ENCODE assay signal across 1 cellular context in the genomic region with DNA sequence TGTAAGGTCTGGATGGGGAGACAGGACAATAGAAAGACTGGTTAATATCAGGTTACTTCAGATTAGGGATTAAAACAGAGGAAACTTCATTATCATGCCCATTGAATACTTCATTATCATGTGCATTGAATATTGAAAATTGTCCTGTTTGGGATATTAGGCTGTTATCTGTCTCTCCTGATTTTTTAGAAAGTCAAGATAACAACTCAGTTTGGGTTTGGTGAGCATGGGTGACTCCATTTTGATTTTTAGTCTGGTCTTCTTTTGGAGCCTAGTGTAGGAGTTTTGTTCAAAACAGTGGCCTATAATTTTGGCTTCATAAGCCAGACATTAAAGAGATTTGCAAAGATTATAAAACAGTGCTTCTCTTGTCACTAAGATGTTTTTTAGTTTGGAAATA.
TF ChIP-seq lines count a peak whose summit lies in the region.

No MANE protein-coding gene starts in this region.

TF ChIP-seq in K562, 482 proteins besides CTCF, POLR2A, EP300 and RAD21 (continued from another document and continues in another):
- TF ChIP-seq ZNF146 (CRISPR knock-in tag; IDR thresholded peaks at IDR 0.05; ENCODE audit: unreplicated experiment) (no peak), RBM34 (IDR thresholded peaks at IDR 0.05; ENCODE audit: borderline replicate concordance, insufficient read depth, low read length) (no peak), HMBOX1 (IDR thresholded peaks at IDR 0.05) (no peak), NR4A1 (CRISPR knock-in tag; IDR thresholded peaks at IDR 0.05) (no peak), NR4A1 (tag; IDR thresholded peaks at IDR 0.05) (peak; percentile 70; the same call in 1 of the 2 replicates), FOXJ3 (CRISPR knock-in tag; IDR thresholded peaks at IDR 0.05) (no peak), SMARCE1 (IDR thresholded peaks at IDR 0.05) (no peak), STAT5A (IDR thresholded peaks at IDR 0.05; ENCODE audit: borderline replicate concordance, low read length) (no peak), NCOR1 (IDR thresholded peaks at IDR 0.05) (no peak), SAFB2 (IDR thresholded peaks at IDR 0.05; ENCODE audit: borderline replicate concordance, low read depth, low read length, severe bottlenecking) (no peak), ZNF23 (CRISPR knock-in tag; IDR thresholded peaks at IDR 0.05) (0 out of 2 replicates have a peak, but pooled peaks have one; percentile 54), POLR2H (tag; IDR thresholded peaks at IDR 0.05; ENCODE audit: low read depth) (no peak), ETV6 (IDR thresholded peaks at IDR 0.05; ENCODE audit: borderline replicate concordance in 1 of 2, low read depth in 2 of 2, low read length in 1 of 2) (no peak), ETV6 (CRISPR knock-in tag; IDR thresholded peaks at IDR 0.05; ENCODE audit: borderline replicate concordance) (no peak), ELF1 (tag; IDR thresholded peaks at IDR 0.05) (no peak), ZBTB9 (CRISPR knock-in tag; IDR thresholded peaks at IDR 0.05) (peak; percentile 71), HCFC1 (IDR thresholded peaks at IDR 0.05; ENCODE audit: low read depth, low read length) (no peak), ZNF175 (CRISPR knock-in tag; IDR thresholded peaks at IDR 0.05; ENCODE audit: low read depth) (peak; percentile 65; the same call in 1 of the 2 replicates), FOXK2 (conservative IDR thresholded peaks at IDR 0.05 in 1 of 2, IDR thresholded peaks at IDR 0.05 in 1 of 2; ENCODE audit: low read depth in 2 of 2) (no peak), PYGO2 (tag; IDR thresholded peaks at IDR 0.05) (peak; percentile 84), ZNF583 (CRISPR knock-in tag; IDR thresholded peaks at IDR 0.05) (peak; percentile 76; the same call in 1 of the 2 replicates), NFXL1 (CRISPR knock-in tag; IDR thresholded peaks at IDR 0.05) (peak; percentile 83), XRCC4 (IDR thresholded peaks at IDR 0.05; ENCODE audit: extremely low read depth, insufficient read depth, insufficient read length) (no peak), STAT5B (CRISPR knock-in tag; IDR thresholded peaks at IDR 0.05) (no peak), ZC3H11A (IDR thresholded peaks at IDR 0.05; ENCODE audit: low read depth, low read length) (no peak), POLR3G (IDR thresholded peaks at IDR 0.05; ENCODE audit: extremely low read depth, insufficient read length, insufficient replicate concordance) (no peak), HEY1 (CRISPR knock-in tag; IDR thresholded peaks at IDR 0.05; ENCODE audit: borderline replicate concordance) (no peak), ZNF232 (CRISPR knock-in tag; IDR thresholded peaks at IDR 0.05) (no peak), ZNF655 (CRISPR knock-in tag; IDR thresholded peaks at IDR 0.05) (no peak), RFX1 (IDR thresholded peaks at IDR 0.05) (no peak), ZNF133 (CRISPR knock-in tag; IDR thresholded peaks at IDR 0.05) (no peak), CHD2 (IDR thresholded peaks at IDR 0.05; ENCODE audit: low read depth, low read length) (no peak), CBX3 (IDR thresholded peaks at IDR 0.05; ENCODE audit: borderline replicate concordance in 1 of 2, low read length in 2 of 2) (no peak), POLR2B (IDR thresholded peaks at IDR 0.05; ENCODE audit: low read depth, partially characterized antibody) (no peak), KLF13 (tag; IDR thresholded peaks at IDR 0.05; ENCODE audit: borderline replicate concordance, low read depth) (peak; percentile 64; the same call in 1 of the 2 replicates), NCOA6 (IDR thresholded peaks at IDR 0.05) (no peak), MAFG (tag; conservative IDR thresholded peaks at IDR 0.05) (no peak), U2AF1 (optimal IDR thresholded peaks at IDR 0.05; ENCODE audit: low read depth, low read length) (no peak), HNRNPK (IDR thresholded peaks at IDR 0.05; ENCODE audit: low read depth, low read length, poor library complexity, severe bottlenecking) (no peak), TSHZ1 (CRISPR knock-in tag; IDR thresholded peaks at IDR 0.05) (0 out of 2 replicates have a peak, but pooled peaks have one; percentile 59), ZBTB1 (CRISPR knock-in tag; IDR thresholded peaks at IDR 0.05; ENCODE audit: borderline replicate concordance, low read depth) (no peak)
- TF ChIP-seq, protein P1, sequence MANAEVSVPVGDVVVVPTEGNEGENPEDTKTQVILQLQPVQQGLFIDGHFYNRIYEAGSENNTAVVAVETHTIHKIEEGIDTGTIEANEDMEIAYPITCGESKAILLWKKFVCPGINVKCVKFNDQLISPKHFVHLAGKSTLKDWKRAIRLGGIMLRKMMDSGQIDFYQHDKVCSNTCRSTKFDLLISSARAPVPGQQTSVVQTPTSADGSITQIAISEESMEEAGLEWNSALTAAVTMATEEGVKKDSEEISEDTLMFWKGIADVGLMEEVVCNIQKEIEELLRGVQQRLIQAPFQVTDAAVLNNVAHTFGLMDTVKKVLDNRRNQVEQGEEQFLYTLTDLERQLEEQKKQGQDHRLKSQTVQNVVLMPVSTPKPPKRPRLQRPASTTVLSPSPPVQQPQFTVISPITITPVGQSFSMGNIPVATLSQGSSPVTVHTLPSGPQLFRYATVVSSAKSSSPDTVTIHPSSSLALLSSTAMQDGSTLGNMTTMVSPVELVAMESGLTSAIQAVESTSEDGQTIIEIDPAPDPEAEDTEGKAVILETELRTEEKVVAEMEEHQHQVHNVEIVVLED (CRISPR knock-in tag; IDR thresholded peaks at IDR 0.05) = peak; percentile 42; the same call in 1 of the 2 replicates
- TF ChIP-seq, protein P2, sequence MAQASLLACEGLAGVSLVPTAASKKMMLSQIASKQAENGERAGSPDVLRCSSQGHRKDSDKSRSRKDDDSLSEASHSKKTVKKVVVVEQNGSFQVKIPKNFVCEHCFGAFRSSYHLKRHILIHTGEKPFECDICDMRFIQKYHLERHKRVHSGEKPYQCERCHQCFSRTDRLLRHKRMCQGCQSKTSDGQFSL (CRISPR knock-in tag; IDR thresholded peaks at IDR 0.05) = no peak
- TF ChIP-seq, protein P2 (tag; IDR thresholded peaks at IDR 0.05) = peak in 1 of 2 experiments; percentile 78; a peak in 2 of 4 replicates
- TF ChIP-seq, protein P3, sequence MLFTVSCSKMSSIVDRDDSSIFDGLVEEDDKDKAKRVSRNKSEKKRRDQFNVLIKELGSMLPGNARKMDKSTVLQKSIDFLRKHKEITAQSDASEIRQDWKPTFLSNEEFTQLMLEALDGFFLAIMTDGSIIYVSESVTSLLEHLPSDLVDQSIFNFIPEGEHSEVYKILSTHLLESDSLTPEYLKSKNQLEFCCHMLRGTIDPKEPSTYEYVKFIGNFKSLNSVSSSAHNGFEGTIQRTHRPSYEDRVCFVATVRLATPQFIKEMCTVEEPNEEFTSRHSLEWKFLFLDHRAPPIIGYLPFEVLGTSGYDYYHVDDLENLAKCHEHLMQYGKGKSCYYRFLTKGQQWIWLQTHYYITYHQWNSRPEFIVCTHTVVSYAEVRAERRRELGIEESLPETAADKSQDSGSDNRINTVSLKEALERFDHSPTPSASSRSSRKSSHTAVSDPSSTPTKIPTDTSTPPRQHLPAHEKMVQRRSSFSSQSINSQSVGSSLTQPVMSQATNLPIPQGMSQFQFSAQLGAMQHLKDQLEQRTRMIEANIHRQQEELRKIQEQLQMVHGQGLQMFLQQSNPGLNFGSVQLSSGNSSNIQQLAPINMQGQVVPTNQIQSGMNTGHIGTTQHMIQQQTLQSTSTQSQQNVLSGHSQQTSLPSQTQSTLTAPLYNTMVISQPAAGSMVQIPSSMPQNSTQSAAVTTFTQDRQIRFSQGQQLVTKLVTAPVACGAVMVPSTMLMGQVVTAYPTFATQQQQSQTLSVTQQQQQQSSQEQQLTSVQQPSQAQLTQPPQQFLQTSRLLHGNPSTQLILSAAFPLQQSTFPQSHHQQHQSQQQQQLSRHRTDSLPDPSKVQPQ (CRISPR knock-in tag; IDR thresholded peaks at IDR 0.05; ENCODE audit: borderline replicate concordance) = no peak
- TF ChIP-seq, protein P4, sequence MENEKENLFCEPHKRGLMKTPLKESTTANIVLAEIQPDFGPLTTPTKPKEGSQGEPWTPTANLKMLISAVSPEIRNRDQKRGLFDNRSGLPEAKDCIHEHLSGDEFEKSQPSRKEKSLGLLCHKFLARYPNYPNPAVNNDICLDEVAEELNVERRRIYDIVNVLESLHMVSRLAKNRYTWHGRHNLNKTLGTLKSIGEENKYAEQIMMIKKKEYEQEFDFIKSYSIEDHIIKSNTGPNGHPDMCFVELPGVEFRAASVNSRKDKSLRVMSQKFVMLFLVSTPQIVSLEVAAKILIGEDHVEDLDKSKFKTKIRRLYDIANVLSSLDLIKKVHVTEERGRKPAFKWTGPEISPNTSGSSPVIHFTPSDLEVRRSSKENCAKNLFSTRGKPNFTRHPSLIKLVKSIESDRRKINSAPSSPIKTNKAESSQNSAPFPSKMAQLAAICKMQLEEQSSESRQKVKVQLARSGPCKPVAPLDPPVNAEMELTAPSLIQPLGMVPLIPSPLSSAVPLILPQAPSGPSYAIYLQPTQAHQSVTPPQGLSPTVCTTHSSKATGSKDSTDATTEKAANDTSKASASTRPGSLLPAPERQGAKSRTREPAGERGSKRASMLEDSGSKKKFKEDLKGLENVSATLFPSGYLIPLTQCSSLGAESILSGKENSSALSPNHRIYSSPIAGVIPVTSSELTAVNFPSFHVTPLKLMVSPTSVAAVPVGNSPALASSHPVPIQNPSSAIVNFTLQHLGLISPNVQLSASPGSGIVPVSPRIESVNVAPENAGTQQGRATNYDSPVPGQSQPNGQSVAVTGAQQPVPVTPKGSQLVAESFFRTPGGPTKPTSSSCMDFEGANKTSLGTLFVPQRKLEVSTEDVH (IDR thresholded peaks at IDR 0.05; ENCODE audit: low read depth, partially characterized antibody) = no peak
- TF ChIP-seq, protein P5, sequence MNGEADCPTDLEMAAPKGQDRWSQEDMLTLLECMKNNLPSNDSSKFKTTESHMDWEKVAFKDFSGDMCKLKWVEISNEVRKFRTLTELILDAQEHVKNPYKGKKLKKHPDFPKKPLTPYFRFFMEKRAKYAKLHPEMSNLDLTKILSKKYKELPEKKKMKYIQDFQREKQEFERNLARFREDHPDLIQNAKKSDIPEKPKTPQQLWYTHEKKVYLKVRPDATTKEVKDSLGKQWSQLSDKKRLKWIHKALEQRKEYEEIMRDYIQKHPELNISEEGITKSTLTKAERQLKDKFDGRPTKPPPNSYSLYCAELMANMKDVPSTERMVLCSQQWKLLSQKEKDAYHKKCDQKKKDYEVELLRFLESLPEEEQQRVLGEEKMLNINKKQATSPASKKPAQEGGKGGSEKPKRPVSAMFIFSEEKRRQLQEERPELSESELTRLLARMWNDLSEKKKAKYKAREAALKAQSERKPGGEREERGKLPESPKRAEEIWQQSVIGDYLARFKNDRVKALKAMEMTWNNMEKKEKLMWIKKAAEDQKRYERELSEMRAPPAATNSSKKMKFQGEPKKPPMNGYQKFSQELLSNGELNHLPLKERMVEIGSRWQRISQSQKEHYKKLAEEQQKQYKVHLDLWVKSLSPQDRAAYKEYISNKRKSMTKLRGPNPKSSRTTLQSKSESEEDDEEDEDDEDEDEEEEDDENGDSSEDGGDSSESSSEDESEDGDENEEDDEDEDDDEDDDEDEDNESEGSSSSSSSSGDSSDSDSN (IDR thresholded peaks at IDR 0.05; ENCODE audit: borderline replicate concordance in 1 of 2, low read depth in 2 of 2, low read length in 2 of 2) = no peak
